ENCODE assay signal across 19 cellular contexts in the genomic region with DNA sequence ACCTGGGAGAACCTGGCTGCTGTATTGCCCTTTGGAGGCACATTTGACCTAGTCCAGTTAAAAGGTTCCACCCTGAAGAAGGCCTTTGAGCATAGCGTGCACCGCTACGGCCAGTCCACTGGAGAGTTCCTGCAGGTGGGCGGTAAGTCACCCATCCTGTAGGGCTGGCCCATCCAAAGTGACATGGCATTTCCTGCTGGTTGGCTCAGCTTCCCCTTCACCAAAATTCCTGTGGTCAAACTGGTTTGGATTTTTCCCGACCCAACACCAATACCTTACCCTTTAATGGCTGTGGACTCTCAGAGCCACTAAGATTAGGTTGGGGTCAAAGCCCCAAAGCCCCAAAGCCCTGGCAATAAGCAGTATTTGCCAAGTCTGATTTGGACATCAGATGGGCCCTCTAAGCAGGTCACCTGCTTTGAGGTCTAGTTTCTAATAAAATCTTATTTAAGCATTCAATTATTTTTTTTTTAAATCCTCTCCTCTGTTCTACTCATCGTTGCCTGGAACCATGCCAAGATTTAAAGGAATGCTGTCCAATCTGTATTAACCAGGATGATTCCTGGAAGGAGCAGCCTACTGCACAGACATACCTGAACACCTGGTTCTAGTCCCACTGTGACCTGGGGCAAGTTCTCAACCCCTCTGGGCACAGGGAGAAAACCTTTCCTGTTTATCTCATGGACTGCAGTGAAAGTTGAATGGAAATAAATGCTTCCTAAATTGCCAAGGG. TPM values are rescaled to one million over a fixed set of nuclear protein-coding genes. Genes with fewer than 3 reads are reported as not detected.
DNase-seq lines count a peak whose midpoint lies in the region; ATAC-seq and TF ChIP-seq lines count a peak whose summit lies in the region.
"Had no signal": no experiment of that assay in that cellular context is flagged by ENCODE, and none has a peak within 500 bp of the region (broad histone marks: within the 10 kb centered on the region; RNA-seq: fewer than 3 reads in every experiment).

No MANE protein-coding gene starts in this region.

- H2BK120ac ChIP-seq in trophoblast cell (ENCODE audit: insufficient read depth, low read length, poor library complexity), result no peak overlapping the region

- no peak overlapping the region for H3K18ac ChIP-seq in trophoblast cell (ENCODE audit: low read length)

- H3K27ac ChIP-seq in RWPE1 (no peak overlapping the region), trophoblast cell (ENCODE audit: low read depth, low read length) (peak overlapping the region; percentile 67)
- H3K27ac ChIP-seq: HL-60, thyroid gland had no signal

- peaks cover 11 to 14% of the 10 kb centered on the region in 2 experiments for H3K4me1 ChIP-seq in trophoblast cell (ENCODE audit: control insufficient read depth in 1 of 2, insufficient read depth in 2 of 2, low read length in 2 of 2)
- H3K4me1 ChIP-seq: thyroid gland had no signal

- no peak overlapping the region for H2BK12ac ChIP-seq in trophoblast cell (ENCODE audit: low read length)

- WGBS in trophoblast cell (ENCODE audit: extremely low coverage, insufficient coverage, insufficient read length), result no CpG with 5 or more reads among the region's 6 CpGs

- no peaks in the 10 kb centered on the region for H3K79me2 ChIP-seq in trophoblast cell (ENCODE audit: control insufficient read depth, insufficient read depth, low read length, poor library complexity)

- no peak overlapping the region for H4K8ac ChIP-seq in trophoblast cell (ENCODE audit: low read depth, low read length)

- no peak overlapping the region for H2AFZ ChIP-seq in trophoblast cell (ENCODE audit: insufficient read depth, low read length, poor library complexity)

- H3K36me3 Mint-ChIP-seq in CD14-positive monocyte, result no peaks in the 10 kb centered on the region

- no peaks in the 10 kb centered on the region for H3K36me3 ChIP-seq in trophoblast cell (ENCODE audit: control insufficient read depth in 1 of 2, insufficient read depth in 2 of 2, low read length in 2 of 2)
- H3K36me3 ChIP-seq: thyroid gland had no signal

- H2BK5ac ChIP-seq in trophoblast cell (ENCODE audit: low read depth, low read length, poor library complexity), result no peak overlapping the region

- no peak overlapping the region for H3K14ac ChIP-seq in trophoblast cell (ENCODE audit: low read length)

- POLR2A ChIA-PET in RWPE1 (lab: Yijun Ruan, JAX; ENCODE audit: low non-redundant PET), result no interaction called here

- peaks cover 9% of the 10 kb centered on the region for H3K4me1 Mint-ChIP-seq in CD14-positive monocyte
- H3K4me1 Mint-ChIP-seq: nephron progenitor cell; stimulated activated effector memory CD8-positive, alpha-beta T cell treated with anti-CD3 and anti-CD28 coated beads, Interleukin-12 subunit alpha, Interleukin-12 subunit beta, amount 100 ng/mL, for 72 hours had no signal

- H3K23ac ChIP-seq in trophoblast cell (ENCODE audit: low read length), result no peak overlapping the region

- DNase-seq in HT-29 (ENCODE audit: low spot score) (peak; percentile 82), RWPE1 (ENCODE audit: low spot score) (peak; percentile 37), epithelial cell of esophagus (ENCODE audit: low read depth) (peak; percentile 74), trophoblast cell (peak; percentile 98 to 99), CD14-positive monocyte (ENCODE audit: low spot score) (no peak), NOMO-1 treated with DMSO at 0.1 percent for 48 hours (lab: John Stamatoyannopoulos, UW; ENCODE audit: unreplicated experiment) (no peak)
- DNase-seq: activated CD4-positive, alpha-beta T cell treated with anti-CD3 and anti-CD28 coated beads for 4 hours; activated effector memory CD4-positive, alpha-beta T cell treated with anti-CD3 and anti-CD28 coated beads, Interleukin-2, amount 50 U/mL, for 16 hours; amniotic stem cell; BE2C; GOT3; NCI-H510A; nephron progenitor cell; OCI-M1; thyroid gland had no signal

- TF ChIP-seq CTCF in RWPE1 (conservative IDR thresholded peaks at IDR 0.05; ENCODE audit: low read depth) (no peak), epithelial cell of esophagus (IDR thresholded peaks at IDR 0.05; ENCODE audit: insufficient read depth, low read depth, low read length, missing control alignments) (no peak), CD14-positive monocyte (IDR thresholded peaks at IDR 0.05) (no peak)

- peaks cover 3% of the 10 kb centered on the region for H3K79me1 ChIP-seq in trophoblast cell (ENCODE audit: low read length)

- no peak overlapping the region for H3K4me3 Mint-ChIP-seq in CD14-positive monocyte
- H3K4me3 Mint-ChIP-seq: nephron progenitor cell; stimulated activated effector memory CD8-positive, alpha-beta T cell treated with anti-CD3 and anti-CD28 coated beads, Interleukin-12 subunit alpha, Interleukin-12 subunit beta, amount 100 ng/mL, for 72 hours had no signal

- CTCF ChIA-PET in RWPE1 (lab: Yijun Ruan, JAX), result interaction anchor here (1.5 kb wide), 1 partner anchor 46 kb away, joined by 6 read pairs; no protein-coding TSS in a partner anchor

- peaks cover 3 to 11% (median 7%) of the 10 kb centered on the region in 3 donors for H3K27me3 Mint-ChIP-seq in CD14-positive monocyte (ENCODE audit: low read depth in 3 of 3)

- intact Hi-C loops in CD14-positive monocyte (cut with micrococcal nuclease), result no loop called here

- no peaks in the 10 kb centered on the region for H3K27me3 ChIP-seq in trophoblast cell (ENCODE audit: insufficient read depth, low read length)
- H3K27me3 ChIP-seq: BE2C, thyroid gland had no signal

- peak overlapping the region in 1 of 7 donors; percentile 26 for H3K27ac Mint-ChIP-seq in CD14-positive monocyte
- H3K27ac Mint-ChIP-seq: nephron progenitor cell; stimulated activated effector memory CD8-positive, alpha-beta T cell treated with anti-CD3 and anti-CD28 coated beads, Interleukin-12 subunit alpha, Interleukin-12 subunit beta, amount 100 ng/mL, for 72 hours had no signal

- no peaks in the 10 kb centered on the region for H3K9me3 Mint-ChIP-seq in CD14-positive monocyte
- H3K9me3 Mint-ChIP-seq: stimulated activated effector memory CD8-positive, alpha-beta T cell treated with anti-CD3 and anti-CD28 coated beads, Interleukin-12 subunit alpha, Interleukin-12 subunit beta, amount 100 ng/mL, for 72 hours had no signal

- no peak for ATAC-seq in GM18517 (IDR thresholded peaks at IDR 0.05; ENCODE audit: unreplicated experiment)
- ATAC-seq: stimulated activated effector memory CD8-positive, alpha-beta T cell treated with anti-CD3 and anti-CD28 coated beads, Interleukin-12 subunit alpha, Interleukin-12 subunit beta, amount 100 ng/mL, for 72 hours had no signal

- H3K4me2 ChIP-seq in trophoblast cell (ENCODE audit: low read length), result no peak overlapping the region

- H2AK5ac ChIP-seq in trophoblast cell (ENCODE audit: low read length), result no peak overlapping the region

- no peak overlapping the region for H4K12ac ChIP-seq in trophoblast cell (ENCODE audit: low read depth, low read length)

- H3K9me3 ChIP-seq in trophoblast cell (ENCODE audit: insufficient read depth, low read depth, low read length), result no peaks in the 10 kb centered on the region
- H3K9me3 ChIP-seq: BE2C, thyroid gland had no signal

- H3K4me3 ChIP-seq in epithelial cell of esophagus (ENCODE audit: low read length) (no peak overlapping the region), trophoblast cell (ENCODE audit: low read depth, low read length) (no peak overlapping the region)
- H3K4me3 ChIP-seq: lung, thyroid gland had no signal

- H4K91ac ChIP-seq in trophoblast cell (ENCODE audit: low read depth, low read length), result no peak overlapping the region

- no peak overlapping the region for H3K9ac ChIP-seq in trophoblast cell (ENCODE audit: low read length)

- no peak overlapping the region for H3K4ac ChIP-seq in trophoblast cell (ENCODE audit: low read depth, low read length)

RNA-seq across cellular contexts. Expression of a gene that starts 40.8 kb away (rescaled TPM):
- total RNA-seq in HT-29 (2014; rRNA removed; shearing (Covaris generic)), result 57.4 and 74.7 TPM in 2 replicates
- 0.22 and 0.33 TPM in 2 replicates for polyA plus RNA-seq in trophoblast cell (2013)
- polyA plus RNA-seq in CD14-positive monocyte, result under 1 TPM; 0.14 to 0.18 TPM

Comparison
In these comparisons a context has a peak if more than half of its experiments do, and no peak if none do; other contexts are left out.
1. DNase-seq: peak in HT-29 (single experiment), RWPE1 (single experiment), epithelial cell of esophagus (single experiment) and trophoblast cell (2 of 2); none in CD14-positive monocyte (single experiment) and NOMO-1 treated with DMSO at 0.1 percent for 48 hours (single experiment).